In the genomic region with DNA sequence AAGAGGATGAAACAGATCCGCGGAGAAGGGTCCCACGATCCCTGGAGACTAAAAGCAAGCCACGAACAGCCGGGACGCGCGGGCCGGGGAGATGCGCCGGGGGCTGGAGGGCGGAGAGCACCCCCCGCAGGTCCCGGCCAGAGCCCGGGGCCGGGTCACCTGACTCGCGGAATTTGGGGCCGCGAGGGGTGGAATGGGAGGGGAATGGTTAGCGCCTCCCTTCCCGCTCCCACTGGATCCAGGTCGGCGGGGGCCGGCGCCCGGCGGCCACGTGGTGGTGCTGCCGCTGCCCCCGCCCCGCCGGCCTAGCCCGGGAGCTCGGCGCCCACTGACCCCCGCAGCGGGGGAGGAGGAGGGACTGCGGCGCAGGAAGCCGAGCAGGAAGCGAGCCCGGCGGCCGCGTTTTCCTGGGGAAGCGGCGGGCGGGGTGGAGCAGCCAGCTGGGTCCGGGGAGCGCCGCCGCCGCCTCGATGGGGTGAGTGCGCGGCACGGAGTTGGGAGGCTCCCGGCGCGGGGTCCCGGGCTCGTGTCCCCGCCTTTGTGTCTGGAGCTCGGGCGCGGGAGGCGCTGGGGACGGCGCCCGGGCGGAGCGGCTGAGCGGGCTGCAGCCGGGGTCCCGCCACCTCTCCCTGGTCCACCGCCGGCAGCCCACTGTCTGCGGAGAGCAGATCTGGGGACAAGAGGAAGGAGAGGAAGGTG, we compare ENCODE assay signal across 8 cellular contexts. TPM values are rescaled to one million over a fixed set of nuclear protein-coding genes. Genes with fewer than 3 reads are reported as not detected.
DNase-seq lines count a peak whose midpoint lies in the region; ATAC-seq, FAIRE-seq and TF ChIP-seq lines count a peak whose summit lies in the region.

A gene (plus strand): TSS at position 328 of the 699 bp plus-strand sequence. CDS start 30,592 bp downstream, outside the sequence.

- WGBS in A549 (ENCODE audit: missing lambda C conversion rate): 3% methylated on average over 30 of the region's 79 CpGs

- peak; percentile 50 for TF ChIP-seq POLR2A in A549 (IDR thresholded peaks at IDR 0.05; ENCODE audit: low read length)

- CTCF ChIA-PET in A549 (lab: Yijun Ruan, JAX): interaction anchor here (0.8 to 3.5 kb wide), 11 partner anchors 15 to 170 kb away, joined by 3 to 22 read pairs (median 3); no protein-coding TSS in a partner anchor
- CTCF ChIA-PET in naive thymus-derived CD4-positive, alpha-beta T cell (lab: Charles Lee): no interaction called here

- peaks cover 3 to 8% of the 10 kb centered on the region in 2 donors for H3K27me3 ChIP-seq in naive thymus-derived CD4-positive, alpha-beta T cell (ENCODE audit: control insufficient read depth in 2 of 2, insufficient read depth in 2 of 2, low read length in 2 of 2)

- POLR2A ChIA-PET in A549 (lab: Yijun Ruan, JAX): interaction anchor here (0.6 to 3.9 kb wide), 13 partner anchors 8 to 273 kb away, joined by 3 to 67 read pairs (median 3); no protein-coding TSS in a partner anchor
- POLR2A ChIA-PET in naive thymus-derived CD4-positive, alpha-beta T cell (lab: Charles Lee): no interaction called here

- TF ChIP-seq CTCF in A549 (IDR thresholded peaks at IDR 0.05) (peak; percentile 23), type B pancreatic cell (conservative IDR thresholded peaks at IDR 0.05) (peak; percentile 20)

- H3K9me3 ChIP-seq in A549: no peaks in the 10 kb centered on the region
- H3K9me3 ChIP-seq in naive thymus-derived CD4-positive, alpha-beta T cell (ENCODE audit: control insufficient read depth in 2 of 3, low read length in 3 of 3): no peaks in the 10 kb centered on the region

- no peaks in the 10 kb centered on the region for H3K9me3 Mint-ChIP-seq in activated naive CD4-positive, alpha-beta T cell treated with anti-CD3 and anti-CD28 coated beads, Interleukin-2, amount 50 U/mL, for 72 hours
- H3K9me3 Mint-ChIP-seq in naive thymus-derived CD4-positive, alpha-beta T cell: peaks cover 0 to 2% (median 0%) of the 10 kb centered on the region in 11 donors
- H3K9me3 Mint-ChIP-seq in type B pancreatic cell: no peaks in the 10 kb centered on the region

- DNase-seq in A549 (ENCODE audit: low read depth in 1 of 2, low spot score in 1 of 2): peak; percentile 81 to 89
- peak; percentile 88 for DNase-seq in NCI-H748 (lab: John Stamatoyannopoulos, UW; ENCODE audit: unreplicated experiment)
- DNase-seq in activated naive CD4-positive, alpha-beta T cell treated with anti-CD3 and anti-CD28 coated beads, Interleukin-2, amount 50 U/mL, for 72 hours (ENCODE audit: low spot score in 2 of 2): peak; percentile 14 to 57
- DNase-seq in foreskin melanocyte: peak; percentile 51
- peak in 4 of 9 donors; percentile 11 to 44 (median 16) for DNase-seq in naive thymus-derived CD4-positive, alpha-beta T cell
- DNase-seq in type B pancreatic cell (ENCODE audit: extremely low spot score, unreplicated experiment): peak; percentile 83
- DNase-seq in MV-4-11 (lab: John Stamatoyannopoulos, UW): no peak

- H3K27ac ChIP-seq in A549: peak within 1 kb of the TSS; percentile 95 to 98
- H3K27ac ChIP-seq in naive thymus-derived CD4-positive, alpha-beta T cell (ENCODE audit: low read depth, low read length): peak within 1 kb of the TSS; percentile 42

- H3K36me3 Mint-ChIP-seq in activated naive CD4-positive, alpha-beta T cell treated with anti-CD3 and anti-CD28 coated beads, Interleukin-2, amount 50 U/mL, for 72 hours: peaks cover 6 to 11% of the 10 kb centered on the region in 2 donors
- H3K36me3 Mint-ChIP-seq in naive thymus-derived CD4-positive, alpha-beta T cell: peaks cover 0 to 4% (median 0%) of the 10 kb centered on the region in 5 donors
- peaks cover 8% of the 10 kb centered on the region for H3K36me3 Mint-ChIP-seq in type B pancreatic cell

- no peak for TF ChIP-seq EP300 in A549 (IDR thresholded peaks at IDR 0.05)

- no peak for FAIRE-seq in A549 (lab: Jason Lieb, UNC)

- TF ChIP-seq RAD21 in A549 (conservative IDR thresholded peaks at IDR 0.05 in 1 of 2, IDR thresholded peaks at IDR 0.05 in 1 of 2): peak; percentile 10 to 59; a peak in 4 of 5 replicates

- H3K27ac Mint-ChIP-seq in activated naive CD4-positive, alpha-beta T cell treated with anti-CD3 and anti-CD28 coated beads, Interleukin-2, amount 50 U/mL, for 72 hours: peak within 1 kb of the TSS in 1 of 2 donors; percentile 86
- H3K27ac Mint-ChIP-seq in naive thymus-derived CD4-positive, alpha-beta T cell: peak within 1 kb of the TSS; percentile 34 to 92 (median 83)
- H3K27ac Mint-ChIP-seq in type B pancreatic cell: peak within 1 kb of the TSS; percentile 96

- peaks cover 12 to 29% (median 22%) of the 10 kb centered on the region in 7 donors for H3K4me1 Mint-ChIP-seq in naive thymus-derived CD4-positive, alpha-beta T cell
- peaks cover 44% of the 10 kb centered on the region for H3K4me1 Mint-ChIP-seq in type B pancreatic cell (ENCODE audit: unreplicated experiment)

- intact Hi-C loops in naive thymus-derived CD4-positive, alpha-beta T cell (cut with micrococcal nuclease): loop anchor here (5.0 to 10.0 kb wide), 2 partner anchors 181 to 239 kb away; a partner anchor contains a TSS

- H3K4me2 ChIP-seq in A549: peak within 1 kb of the TSS; percentile 82

- no peaks in the 10 kb centered on the region for H3K36me3 ChIP-seq in naive thymus-derived CD4-positive, alpha-beta T cell (ENCODE audit: control insufficient read depth in 2 of 3, insufficient read depth in 3 of 3, low read length in 3 of 3)

- peak within 1 kb of the TSS; percentile 85 for H3K4me3 ChIP-seq in A549
- peak within 1 kb of the TSS; percentile 57 for H3K4me3 ChIP-seq in naive thymus-derived CD4-positive, alpha-beta T cell (ENCODE audit: low read length)

- ATAC-seq in A549 (peak; percentile 84 to 89), GM18511 (IDR thresholded peaks at IDR 0.05; ENCODE audit: unreplicated experiment) (peak; percentile 35)
- peak; percentile 53 to 64 for ATAC-seq in activated naive CD4-positive, alpha-beta T cell treated with anti-CD3 and anti-CD28 coated beads, Interleukin-2, amount 50 U/mL, for 72 hours
- peak; percentile 27 for ATAC-seq in naive thymus-derived CD4-positive, alpha-beta T cell

- peak within 1 kb of the TSS; percentile 80 to 100 (median 94) for H3K4me3 Mint-ChIP-seq in naive thymus-derived CD4-positive, alpha-beta T cell
- H3K4me3 Mint-ChIP-seq in type B pancreatic cell: peak within 1 kb of the TSS; percentile 95

- H3K4me1 ChIP-seq in A549: peaks cover 49% of the 10 kb centered on the region
- peaks cover 3 to 8% of the 10 kb centered on the region in 2 donors for H3K4me1 ChIP-seq in naive thymus-derived CD4-positive, alpha-beta T cell (ENCODE audit: control insufficient read depth in 2 of 2, insufficient read depth in 2 of 2, low read length in 2 of 2)

- peaks cover 24 to 69% (median 34%) of the 10 kb centered on the region in 5 donors for H3K27me3 Mint-ChIP-seq in naive thymus-derived CD4-positive, alpha-beta T cell
- no peaks in the 10 kb centered on the region for H3K27me3 Mint-ChIP-seq in type B pancreatic cell

TF ChIP-seq in A549, 52 proteins besides CTCF, POLR2A, EP300 and RAD21 (continues in another document):
- no peak for TF ChIP-seq CBX2 (IDR thresholded peaks at IDR 0.05; ENCODE audit: borderline replicate concordance, low read depth)
- no peak for TF ChIP-seq ZFP36 (IDR thresholded peaks at IDR 0.05; ENCODE audit: borderline replicate concordance, partially characterized antibody)
- TF ChIP-seq, protein P1, sequence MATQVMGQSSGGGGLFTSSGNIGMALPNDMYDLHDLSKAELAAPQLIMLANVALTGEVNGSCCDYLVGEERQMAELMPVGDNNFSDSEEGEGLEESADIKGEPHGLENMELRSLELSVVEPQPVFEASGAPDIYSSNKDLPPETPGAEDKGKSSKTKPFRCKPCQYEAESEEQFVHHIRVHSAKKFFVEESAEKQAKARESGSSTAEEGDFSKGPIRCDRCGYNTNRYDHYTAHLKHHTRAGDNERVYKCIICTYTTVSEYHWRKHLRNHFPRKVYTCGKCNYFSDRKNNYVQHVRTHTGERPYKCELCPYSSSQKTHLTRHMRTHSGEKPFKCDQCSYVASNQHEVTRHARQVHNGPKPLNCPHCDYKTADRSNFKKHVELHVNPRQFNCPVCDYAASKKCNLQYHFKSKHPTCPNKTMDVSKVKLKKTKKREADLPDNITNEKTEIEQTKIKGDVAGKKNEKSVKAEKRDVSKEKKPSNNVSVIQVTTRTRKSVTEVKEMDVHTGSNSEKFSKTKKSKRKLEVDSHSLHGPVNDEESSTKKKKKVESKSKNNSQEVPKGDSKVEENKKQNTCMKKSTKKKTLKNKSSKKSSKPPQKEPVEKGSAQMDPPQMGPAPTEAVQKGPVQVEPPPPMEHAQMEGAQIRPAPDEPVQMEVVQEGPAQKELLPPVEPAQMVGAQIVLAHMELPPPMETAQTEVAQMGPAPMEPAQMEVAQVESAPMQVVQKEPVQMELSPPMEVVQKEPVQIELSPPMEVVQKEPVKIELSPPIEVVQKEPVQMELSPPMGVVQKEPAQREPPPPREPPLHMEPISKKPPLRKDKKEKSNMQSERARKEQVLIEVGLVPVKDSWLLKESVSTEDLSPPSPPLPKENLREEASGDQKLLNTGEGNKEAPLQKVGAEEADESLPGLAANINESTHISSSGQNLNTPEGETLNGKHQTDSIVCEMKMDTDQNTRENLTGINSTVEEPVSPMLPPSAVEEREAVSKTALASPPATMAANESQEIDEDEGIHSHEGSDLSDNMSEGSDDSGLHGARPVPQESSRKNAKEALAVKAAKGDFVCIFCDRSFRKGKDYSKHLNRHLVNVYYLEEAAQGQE (IDR thresholded peaks at IDR 0.05): no peak
- no peak for TF ChIP-seq FOSB (CRISPR knock-in tag; IDR thresholded peaks at IDR 0.05)
- no peak for TF ChIP-seq TP53 (CRISPR knock-in tag; IDR thresholded peaks at IDR 0.05)
- peak; percentile 78; the same call in 1 of the 2 replicates for TF ChIP-seq MYC (IDR thresholded peaks at IDR 0.05; ENCODE audit: borderline replicate concordance, low read length)
- no peak for TF ChIP-seq RFX5 (IDR thresholded peaks at IDR 0.05)
- TF ChIP-seq BHLHE40 (IDR thresholded peaks at IDR 0.05; ENCODE audit: low read depth, low read length): no peak
- no peak for TF ChIP-seq POLR2AphosphoS2 (conservative IDR thresholded peaks at IDR 0.05; ENCODE audit: low read length)

RNA-seq across cellular contexts. Expression of the gene that starts here (rescaled TPM):
- 97.7 and 113 TPM in 2 replicates for polyA plus RNA-seq in A549 (2011; rRNA removed)
- 65.8 and 66.3 TPM in 2 replicates for polyA plus RNA-seq in A549 (2012; cell fraction: cytosol; rRNA removed)
- 39.6 and 43.3 TPM in 2 replicates for polyA plus RNA-seq in A549 (2012; cell fraction: nucleus; rRNA removed)
- 71.9 to 76.7 TPM (median 75.3 TPM) in 3 replicates for polyA plus RNA-seq in A549 (2017; fragmentation: RNase III; extraction: RNeasy Plus Mini Kit Qiagen cat#74134 plus additional on column Dnase treatment)
- polyA minus RNA-seq in A549 (2011; rRNA and poly(A)+ RNA removed): 168 and 240 TPM in 2 replicates
- total RNA-seq in activated naive CD4-positive, alpha-beta T cell treated with anti-CD3 and anti-CD28 coated beads, Interleukin-2, amount 50 U/mL, for 72 hours: 1 to 10 TPM; 1.0 to 4.7 TPM
- under 1 TPM in 3 of 5 experiments, not detected in 2; 0.32 to 0.98 (median 0.89) TPM for total RNA-seq in naive thymus-derived CD4-positive, alpha-beta T cell
- polyA plus RNA-seq in naive thymus-derived CD4-positive, alpha-beta T cell: not detected
- 83.1 and 102 TPM in 2 replicates for total RNA-seq in type B pancreatic cell (ENCODE audit: low replicate concordance)

Comparison
In these comparisons a context has a peak if more than half of its experiments do, and no peak if none do; other contexts are left out.
1. RNA of the gene that starts here (total RNA-seq): 83.1 to 102 TPM in type B pancreatic cell; 1.0 to 4.7 TPM in activated naive CD4-positive, alpha-beta T cell treated with anti-CD3 and anti-CD28 coated beads, Interleukin-2, amount 50 U/mL, for 72 hours and 0.32 to 0.98 TPM in naive thymus-derived CD4-positive, alpha-beta T cell; every median in the first group is over 10 times any median in the second.
2. RNA of the gene that starts here (polyA plus RNA-seq): 39.6 to 113 TPM in A549; not detected in naive thymus-derived CD4-positive, alpha-beta T cell; every median in the first group is over 10 times any median in the second.
3. Peak in ATAC-seq, H3K4me3 ChIP-seq and H3K27ac ChIP-seq in naive thymus-derived CD4-positive, alpha-beta T cell; RNA of the gene not detected or under 1 TPM.
4. ATAC-seq: peak in every context shown above with its lines; median percentile 86 in A549; 58 in activated naive CD4-positive, alpha-beta T cell treated with anti-CD3 and anti-CD28 coated beads, Interleukin-2, amount 50 U/mL, for 72 hours; 35 in GM18511; 27 in naive thymus-derived CD4-positive, alpha-beta T cell.